In genomic region chr1:42424201-42424600, GRCh38 we compare ENCODE assay signal across 21 cellular contexts. TPM values are rescaled to one million over a fixed set of nuclear protein-coding genes. Genes with fewer than 3 reads are reported as not detected.
DNase-seq lines count a peak whose midpoint lies in the region; ATAC-seq and TF ChIP-seq lines count a peak whose summit lies in the region.
"Had no signal": no experiment of that assay in that cellular context is flagged by ENCODE, and none has a peak within 500 bp of the region (broad histone marks: within the 10 kb centered on the region; RNA-seq: fewer than 3 reads in every experiment).

No MANE protein-coding gene starts in this region.

- no peak overlapping the region for H3K14ac ChIP-seq in trophoblast cell (ENCODE audit: low read length)

- H3K4me1 ChIP-seq in PC-3 (ENCODE audit: insufficient read depth, low read length), result peaks cover 36% of the 10 kb centered on the region
- H3K4me1 ChIP-seq in fibroblast of lung (ENCODE audit: control insufficient read depth, extremely low read depth, insufficient read depth, low read length), result peaks cover 2% of the 10 kb centered on the region
- no peaks in the 10 kb centered on the region for H3K4me1 ChIP-seq in trophoblast cell (ENCODE audit: control insufficient read depth in 1 of 2, insufficient read depth in 2 of 2, low read length in 2 of 2)
- H3K4me1 ChIP-seq: SJSA1 had no signal

- no peak overlapping the region for H3K27ac Mint-ChIP-seq in activated CD4-positive, alpha-beta T cell treated with anti-CD3 and anti-CD28 coated beads, Interleukin-2, amount 10 ng/mL, durations not matched to agents 7 days and 5 days
- H3K27ac Mint-ChIP-seq: CD8-positive, alpha-beta T cell; HFFc6 had no signal

- H3K4me3 ChIP-seq in PC-3 (ENCODE audit: low read length) (no peak overlapping the region), fibroblast of lung (replicated peaks in 1 of 4; ENCODE audit: control extremely low read depth in 1 of 4, insufficient read depth in 1 of 4, low read depth in 3 of 4, low read length in 4 of 4) (no peak overlapping the region), trophoblast cell (ENCODE audit: low read depth, low read length) (no peak overlapping the region)
- H3K4me3 ChIP-seq: BLaER1, SJSA1 had no signal

- H3K23ac ChIP-seq in trophoblast cell (ENCODE audit: low read length), result no peak overlapping the region

- no peaks in the 10 kb centered on the region for H3K36me3 Mint-ChIP-seq in activated CD4-positive, alpha-beta T cell treated with anti-CD3 and anti-CD28 coated beads, Interleukin-2, amount 10 ng/mL, durations not matched to agents 7 days and 5 days (ENCODE audit: low read depth)
- H3K36me3 Mint-ChIP-seq: CD8-positive, alpha-beta T cell had no signal

- H3K27ac ChIP-seq in PC-3 (ENCODE audit: low read length), result no peak overlapping the region
- H3K27ac ChIP-seq in fibroblast of lung (ENCODE audit: insufficient read depth, low read length), result no peak overlapping the region
- no peak overlapping the region for H3K27ac ChIP-seq in trophoblast cell (ENCODE audit: low read depth, low read length)
- H3K27ac ChIP-seq: BLaER1, RWPE1, SJSA1 had no signal

- H3K36me3 ChIP-seq in PC-3 (ENCODE audit: low read depth, low read length) (no peaks in the 10 kb centered on the region), fibroblast of lung (ENCODE audit: control insufficient read depth, insufficient read depth, low read length) (no peaks in the 10 kb centered on the region), trophoblast cell (ENCODE audit: control insufficient read depth in 1 of 2, insufficient read depth in 2 of 2, low read length in 2 of 2) (no peaks in the 10 kb centered on the region)
- H3K36me3 ChIP-seq: BLaER1, SJSA1 had no signal

- CTCF ChIA-PET in PC-3 (lab: Charles Lee), result no interaction called here
- CTCF ChIA-PET in activated CD4-positive, alpha-beta T cell treated with anti-CD3 and anti-CD28 coated beads, Interleukin-2, amount 10 ng/mL, durations not matched to agents 7 days and 5 days (lab: Charles Lee), result interaction anchor here (0.5 to 1.4 kb wide), 2 partner anchors 10 to 65 kb away, joined by 4 to 5 read pairs; no protein-coding TSS in a partner anchor

- H2BK120ac ChIP-seq in trophoblast cell (ENCODE audit: insufficient read depth, low read length, poor library complexity), result no peak overlapping the region

- H3K79me2 ChIP-seq in PC-3 (ENCODE audit: low read length), result no peaks in the 10 kb centered on the region
- no peaks in the 10 kb centered on the region for H3K79me2 ChIP-seq in fibroblast of lung (ENCODE audit: control insufficient read depth, insufficient read depth, low read length)
- H3K79me2 ChIP-seq in trophoblast cell (ENCODE audit: control insufficient read depth, insufficient read depth, low read length, poor library complexity), result no peaks in the 10 kb centered on the region

- peaks cover 5% of the 10 kb centered on the region for H3K27me3 Mint-ChIP-seq in activated CD4-positive, alpha-beta T cell treated with anti-CD3 and anti-CD28 coated beads, Interleukin-2, amount 10 ng/mL, durations not matched to agents 7 days and 5 days

- no peak overlapping the region for H3K9ac ChIP-seq in PC-3 (ENCODE audit: low read length)
- H3K9ac ChIP-seq in fibroblast of lung (ENCODE audit: insufficient read depth, low read length), result no peak overlapping the region
- H3K9ac ChIP-seq in trophoblast cell (ENCODE audit: low read length), result no peak overlapping the region
- H3K9ac ChIP-seq: BLaER1 had no signal

- H3K9me3 Mint-ChIP-seq in activated CD4-positive, alpha-beta T cell treated with anti-CD3 and anti-CD28 coated beads, Interleukin-2, amount 10 ng/mL, durations not matched to agents 7 days and 5 days, result no peaks in the 10 kb centered on the region
- H3K9me3 Mint-ChIP-seq: CD8-positive, alpha-beta T cell; HFFc6 had no signal

- no CpG with 5 or more reads among the region's 4 CpGs for WGBS in trophoblast cell (ENCODE audit: extremely low coverage, insufficient coverage, insufficient read length)

- peak; percentile 50 for ATAC-seq in PC-3
- ATAC-seq: CD8-positive, alpha-beta T cell; HepG2 had no signal

- no peaks in the 10 kb centered on the region for H4K20me1 ChIP-seq in PC-3 (ENCODE audit: low read length)
- H4K20me1 ChIP-seq in fibroblast of lung (ENCODE audit: control insufficient read depth, extremely low read depth, insufficient read depth, low read length), result no peaks in the 10 kb centered on the region
- H4K20me1 ChIP-seq: BLaER1 had no signal

- H4K8ac ChIP-seq in trophoblast cell (ENCODE audit: low read depth, low read length), result no peak overlapping the region

- H3K9me2 ChIP-seq in PC-3 (replicated peaks; ENCODE audit: low read length), result no peaks in the 10 kb centered on the region

- no peaks in the 10 kb centered on the region for H3K27me3 ChIP-seq in PC-3 (ENCODE audit: low read length)
- no peaks in the 10 kb centered on the region for H3K27me3 ChIP-seq in fibroblast of lung (ENCODE audit: control insufficient read depth, insufficient read depth, low read length)
- H3K27me3 ChIP-seq in trophoblast cell (ENCODE audit: insufficient read depth, low read length), result no peaks in the 10 kb centered on the region
- H3K27me3 ChIP-seq: BLaER1 had no signal

- no peak overlapping the region for H4K12ac ChIP-seq in trophoblast cell (ENCODE audit: low read depth, low read length)

- TF ChIP-seq CTCF in PC-3 (conservative IDR thresholded peaks at IDR 0.05; ENCODE audit: low read depth, low read length) (no peak), fibroblast of lung (conservative IDR thresholded peaks at IDR 0.05 in 1 of 2, IDR thresholded peaks at IDR 0.05 in 1 of 2; ENCODE audit: low read depth in 1 of 2, low read length in 2 of 2) (no peak)

- no peaks in the 10 kb centered on the region for H3F3A ChIP-seq in PC-3 (ENCODE audit: low read length, unreplicated experiment)

- peak overlapping the region; percentile 43; the same call in 1 of the 2 replicates for H3K4me2 ChIP-seq in PC-3 (ENCODE audit: low read length)
- H3K4me2 ChIP-seq in fibroblast of lung (ENCODE audit: extremely low read depth, insufficient read depth, low read length), result no peak overlapping the region
- H3K4me2 ChIP-seq in trophoblast cell (ENCODE audit: low read length), result no peak overlapping the region
- H3K4me2 ChIP-seq: BLaER1 had no signal

- H3K4ac ChIP-seq in trophoblast cell (ENCODE audit: low read depth, low read length), result no peak overlapping the region

- no peak overlapping the region for H2AFZ ChIP-seq in PC-3 (ENCODE audit: low read length)
- H2AFZ ChIP-seq in fibroblast of lung (ENCODE audit: low read length), result no peak overlapping the region
- no peak overlapping the region for H2AFZ ChIP-seq in trophoblast cell (ENCODE audit: insufficient read depth, low read length, poor library complexity)

- no peak overlapping the region for H2BK5ac ChIP-seq in trophoblast cell (ENCODE audit: low read depth, low read length, poor library complexity)

- H3K9me3 ChIP-seq in PC-3 (ENCODE audit: low read length), result no peaks in the 10 kb centered on the region
- no peaks in the 10 kb centered on the region for H3K9me3 ChIP-seq in fibroblast of lung (ENCODE audit: control insufficient read depth, insufficient read depth, low read depth, low read length)
- no peaks in the 10 kb centered on the region for H3K9me3 ChIP-seq in trophoblast cell (ENCODE audit: insufficient read depth, low read depth, low read length)
- H3K9me3 ChIP-seq: BLaER1, SJSA1 had no signal

- H3K18ac ChIP-seq in trophoblast cell (ENCODE audit: low read length), result no peak overlapping the region

- no peak overlapping the region for H3K4me3 Mint-ChIP-seq in activated CD4-positive, alpha-beta T cell treated with anti-CD3 and anti-CD28 coated beads, Interleukin-2, amount 10 ng/mL, durations not matched to agents 7 days and 5 days
- H3K4me3 Mint-ChIP-seq: CD8-positive, alpha-beta T cell; HFFc6 had no signal

- no peak overlapping the region for H2AK5ac ChIP-seq in trophoblast cell (ENCODE audit: low read length)

- peak; percentile 51 for DNase-seq in NCI-H2227 treated with DMSO at 0.1 percent for 48 hours (lab: John Stamatoyannopoulos, UW)
- DNase-seq in NCI-H2227 (lab: John Stamatoyannopoulos, UW; ENCODE audit: unreplicated experiment), result no peak
- DNase-seq in PC-3, result no peak
- DNase-seq in fibroblast of lung (ENCODE audit: low read depth in 2 of 2), result peak; percentile 34 to 39
- DNase-seq in trophoblast cell, result peak; percentile 52 to 87
- DNase-seq in COLO829 (ENCODE audit: low spot score), result no peak
- no peak for DNase-seq in NCI-H748 treated with DMSO at 0.1 percent for 48 hours (lab: John Stamatoyannopoulos, UW)
- no peak for DNase-seq in activated CD4-positive, alpha-beta T cell treated with anti-CD3 and anti-CD28 coated beads, Interleukin-2, amount 10 ng/mL, durations not matched to agents 7 days and 5 days
- DNase-seq: 8988T; CD8-positive, alpha-beta T cell; HFFc6; NCI-H1048; NCI-H2081 treated with DMSO at 0.1 percent for 48 hours; NCI-H446; OCI-M1 had no signal

- H4K91ac ChIP-seq in trophoblast cell (ENCODE audit: low read depth, low read length), result no peak overlapping the region

- no TSS peak for BruUV-seq in PC-3 (replicated peaks; lab: Mats Ljungman, UMichigan)

- intact Hi-C loops in PC-3 (cut with micrococcal nuclease), result no loop called here

- H3K79me1 ChIP-seq in trophoblast cell (ENCODE audit: low read length), result no peaks in the 10 kb centered on the region

- POLR2A ChIA-PET in PC-3 (lab: Charles Lee; ENCODE audit: unreplicated experiment), result no interaction called here
- POLR2A ChIA-PET in activated CD4-positive, alpha-beta T cell treated with anti-CD3 and anti-CD28 coated beads, Interleukin-2, amount 10 ng/mL, durations not matched to agents 7 days and 5 days (lab: Charles Lee), result no interaction called here

- no peaks in the 10 kb centered on the region for H3K4me1 Mint-ChIP-seq in activated CD4-positive, alpha-beta T cell treated with anti-CD3 and anti-CD28 coated beads, Interleukin-2, amount 10 ng/mL, durations not matched to agents 7 days and 5 days

- no peak overlapping the region for H2BK12ac ChIP-seq in trophoblast cell (ENCODE audit: low read length)

RNA-seq across cellular contexts. Expression of gene ZMYND12, which starts 31.6 kb away (rescaled TPM):
- not detected in 2 replicates for total RNA-seq in PC-3 (2014; rRNA removed)
- total RNA-seq in fibroblast of lung, result 1.3 and 3.5 TPM in 2 replicates
- 0.16 and 0.56 TPM in 2 replicates for polyA plus RNA-seq in fibroblast of lung
- polyA plus RNA-seq in fibroblast of lung (2012), result 0.23 and 0.66 TPM in 2 replicates
- not detected in 2 replicates for polyA minus RNA-seq in fibroblast of lung (ENCODE audit: low replicate concordance)
- 0.10 and 0.11 TPM in 2 replicates for polyA plus RNA-seq in trophoblast cell (2013)
- under 1 TPM; 0.56 to 0.69 TPM for total RNA-seq in activated CD4-positive, alpha-beta T cell treated with anti-CD3 and anti-CD28 coated beads, Interleukin-2, amount 10 ng/mL, durations not matched to agents 7 days and 5 days
- total RNA-seq: H1, SJSA1 had no signal

RNA-seq across cellular contexts. Expression of gene PPCS, which starts 32.1 kb away (rescaled TPM):
- 45.6 and 56.1 TPM in 2 replicates for total RNA-seq in PC-3 (2014; rRNA removed)
- 39.3 and 49.6 TPM in 2 replicates for total RNA-seq in fibroblast of lung
- polyA plus RNA-seq in fibroblast of lung, result 29.6 and 40.3 TPM in 2 replicates
- polyA plus RNA-seq in fibroblast of lung (2012), result 33.0 and 47.4 TPM in 2 replicates
- polyA minus RNA-seq in fibroblast of lung (ENCODE audit: low replicate concordance), result 6.9 and 7.6 TPM in 2 replicates
- polyA plus RNA-seq in trophoblast cell (2013), result 33.4 and 33.9 TPM in 2 replicates
- total RNA-seq in activated CD4-positive, alpha-beta T cell treated with anti-CD3 and anti-CD28 coated beads, Interleukin-2, amount 10 ng/mL, durations not matched to agents 7 days and 5 days, result 10 to 100 TPM; 38.9 to 46.5 TPM

RNA-seq across cellular contexts. Expression of gene CCDC30, which starts 38.9 kb away (rescaled TPM):
- total RNA-seq in PC-3 (2014; rRNA removed) (0.46 and 0.58 TPM in 2 replicates), fibroblast of lung (1.3 TPM in 2 replicates)
- polyA plus RNA-seq in fibroblast of lung, result 0.37 and 0.56 TPM in 2 replicates
- 0.22 and 1.1 TPM in 2 replicates for polyA plus RNA-seq in fibroblast of lung (2012)
- polyA minus RNA-seq in fibroblast of lung (ENCODE audit: low replicate concordance), result 0.08 and 0.96 TPM in 2 replicates
- 1.1 and 1.6 TPM in 2 replicates for polyA plus RNA-seq in trophoblast cell (2013)
- 1 to 10 TPM; 1.4 to 2.2 TPM for total RNA-seq in activated CD4-positive, alpha-beta T cell treated with anti-CD3 and anti-CD28 coated beads, Interleukin-2, amount 10 ng/mL, durations not matched to agents 7 days and 5 days

RNA-seq across cellular contexts. Expression of gene RIMKLA, which starts 43.6 kb away (rescaled TPM):
- 3.5 and 4.5 TPM in 2 replicates for total RNA-seq in PC-3 (2014; rRNA removed)
- under 0.01 TPM in 2 replicates for total RNA-seq in fibroblast of lung
- polyA plus RNA-seq in fibroblast of lung, result 0.05 TPM in 1 of 2 replicates, not detected in the other
- polyA plus RNA-seq in fibroblast of lung (2012), result not detected in 2 replicates
- not detected in 2 replicates for polyA minus RNA-seq in fibroblast of lung (ENCODE audit: low replicate concordance)
- polyA plus RNA-seq in trophoblast cell (2013), result 0.08 and 0.12 TPM in 2 replicates
- total RNA-seq in activated CD4-positive, alpha-beta T cell treated with anti-CD3 and anti-CD28 coated beads, Interleukin-2, amount 10 ng/mL, durations not matched to agents 7 days and 5 days, result under 1 TPM; 0.44 to 0.99 TPM
- total RNA-seq: HFFc6, MCF 10A had no signal

Comparison
In these comparisons a context has a peak if more than half of its experiments do, and no peak if none do; other contexts are left out.
1. DNase-seq: peak in NCI-H2227 treated with DMSO at 0.1 percent for 48 hours (single experiment), fibroblast of lung (2 of 2) and trophoblast cell (2 of 2); none in NCI-H2227 (single experiment), PC-3 (single experiment), COLO829 (single experiment), NCI-H748 treated with DMSO at 0.1 percent for 48 hours (single experiment) and activated CD4-positive, alpha-beta T cell treated with anti-CD3 and anti-CD28 coated beads, Interleukin-2, amount 10 ng/mL, durations not matched to agents 7 days and 5 days (single experiment).